1 cellular context compared by ENCODE assay signal in the genomic region with DNA sequence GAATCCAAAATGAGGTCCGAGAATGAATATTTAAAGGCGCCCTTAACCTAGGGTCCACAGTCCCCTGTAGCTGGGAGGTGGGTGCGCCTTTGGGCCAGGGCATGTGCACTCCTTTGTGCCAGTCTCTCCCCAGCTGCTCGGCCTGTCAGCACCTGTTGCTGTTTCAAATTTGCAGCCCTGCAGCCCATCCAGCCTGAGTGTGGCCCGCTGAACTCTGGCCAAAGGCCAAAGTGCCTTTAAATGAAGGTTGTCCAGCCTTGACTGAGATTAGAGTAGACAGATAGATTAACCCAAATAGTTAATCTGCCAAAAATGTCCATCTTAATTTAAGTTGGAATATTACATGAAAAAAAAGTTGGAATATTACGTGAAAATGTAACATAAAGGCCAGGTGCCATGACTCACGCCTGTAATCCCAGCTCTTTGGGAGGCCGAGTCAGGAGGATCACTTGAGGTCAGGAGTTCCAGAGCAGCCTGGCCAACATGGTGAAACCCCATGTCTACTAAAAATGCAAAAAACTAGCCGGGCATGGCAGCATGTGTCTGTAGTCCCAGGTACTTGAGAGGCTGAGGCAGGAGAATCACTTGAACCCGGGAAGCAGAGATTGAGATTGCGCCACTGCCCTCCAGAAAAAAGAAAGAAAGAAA.
TF ChIP-seq lines count a peak whose summit lies in the region.

No MANE protein-coding gene starts in this region.

TF ChIP-seq in HepG2, 621 proteins besides CTCF, POLR2A, EP300 and RAD21 (continued from another document and continues in another):
- TF ChIP-seq, protein P1, sequence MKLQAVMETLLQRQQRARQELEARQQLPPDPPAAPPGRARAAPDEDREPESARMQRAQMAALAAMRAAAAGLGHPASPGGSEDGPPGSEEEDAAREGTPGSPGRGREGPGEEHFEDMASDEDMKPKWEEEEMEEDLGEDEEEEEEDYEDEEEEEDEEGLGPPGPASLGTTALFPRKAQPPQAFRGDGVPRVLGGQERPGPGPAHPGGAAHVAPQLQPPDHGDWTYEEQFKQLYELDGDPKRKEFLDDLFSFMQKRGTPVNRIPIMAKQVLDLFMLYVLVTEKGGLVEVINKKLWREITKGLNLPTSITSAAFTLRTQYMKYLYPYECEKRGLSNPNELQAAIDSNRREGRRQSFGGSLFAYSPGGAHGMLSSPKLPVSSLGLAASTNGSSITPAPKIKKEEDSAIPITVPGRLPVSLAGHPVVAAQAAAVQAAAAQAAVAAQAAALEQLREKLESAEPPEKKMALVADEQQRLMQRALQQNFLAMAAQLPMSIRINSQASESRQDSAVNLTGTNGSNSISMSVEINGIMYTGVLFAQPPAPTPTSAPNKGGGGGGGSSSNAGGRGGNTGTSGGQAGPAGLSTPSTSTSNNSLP (IDR thresholded peaks at IDR 0.05; ENCODE audit: low read depth, low read length), result no peak
- TF ChIP-seq NR3C1 (CRISPR knock-in tag; IDR thresholded peaks at IDR 0.05), result no peak
- no peak for TF ChIP-seq ZNF160 (CRISPR knock-in tag; IDR thresholded peaks at IDR 0.05)
- TF ChIP-seq ZNF382 (CRISPR knock-in tag; IDR thresholded peaks at IDR 0.05; ENCODE audit: borderline replicate concordance), result no peak
- TF ChIP-seq LCORL (IDR thresholded peaks at IDR 0.05), result no peak
- peak; percentile 49; the same call in 1 of the 2 replicates for TF ChIP-seq LCORL (CRISPR knock-in tag; IDR thresholded peaks at IDR 0.05)
- TF ChIP-seq, protein P2, sequence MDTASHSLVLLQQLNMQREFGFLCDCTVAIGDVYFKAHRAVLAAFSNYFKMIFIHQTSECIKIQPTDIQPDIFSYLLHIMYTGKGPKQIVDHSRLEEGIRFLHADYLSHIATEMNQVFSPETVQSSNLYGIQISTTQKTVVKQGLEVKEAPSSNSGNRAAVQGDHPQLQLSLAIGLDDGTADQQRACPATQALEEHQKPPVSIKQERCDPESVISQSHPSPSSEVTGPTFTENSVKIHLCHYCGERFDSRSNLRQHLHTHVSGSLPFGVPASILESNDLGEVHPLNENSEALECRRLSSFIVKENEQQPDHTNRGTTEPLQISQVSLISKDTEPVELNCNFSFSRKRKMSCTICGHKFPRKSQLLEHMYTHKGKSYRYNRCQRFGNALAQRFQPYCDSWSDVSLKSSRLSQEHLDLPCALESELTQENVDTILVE (CRISPR knock-in tag; IDR thresholded peaks at IDR 0.05), result no peak
- 0 out of 2 replicates have a peak, but pooled peaks have one; percentile 49 for TF ChIP-seq ZNF292 (CRISPR knock-in tag; IDR thresholded peaks at IDR 0.05; ENCODE audit: borderline replicate concordance, low read depth)
- no peak for TF ChIP-seq NFIB (CRISPR knock-in tag; IDR thresholded peaks at IDR 0.05; ENCODE audit: borderline replicate concordance)
- TF ChIP-seq ZNF841 (CRISPR knock-in tag; IDR thresholded peaks at IDR 0.05; ENCODE audit: borderline replicate concordance), result no peak
- TF ChIP-seq ESRRA (CRISPR knock-in tag; IDR thresholded peaks at IDR 0.05; ENCODE audit: low read depth), result no peak
- TF ChIP-seq ARID2 (CRISPR knock-in tag; IDR thresholded peaks at IDR 0.05; ENCODE audit: borderline replicate concordance), result no peak
- no peak for TF ChIP-seq BRF2 (CRISPR knock-in tag; IDR thresholded peaks at IDR 0.05)
- TF ChIP-seq SIN3B (IDR thresholded peaks at IDR 0.05; ENCODE audit: low read length), result no peak
- TF ChIP-seq NFKB2 (CRISPR knock-in tag; IDR thresholded peaks at IDR 0.05; ENCODE audit: borderline replicate concordance), result no peak
- TF ChIP-seq NFYB (CRISPR knock-in tag; IDR thresholded peaks at IDR 0.05), result no peak
- TF ChIP-seq NPAS2 (CRISPR knock-in tag; IDR thresholded peaks at IDR 0.05; ENCODE audit: borderline replicate concordance), result no peak
- 0 out of 2 replicates have a peak, but pooled peaks have one; percentile 18 for TF ChIP-seq PHF21A (CRISPR knock-in tag; IDR thresholded peaks at IDR 0.05)
- TF ChIP-seq SKI (IDR thresholded peaks at IDR 0.05; ENCODE audit: partially characterized antibody), result no peak
- TF ChIP-seq, protein P3, sequence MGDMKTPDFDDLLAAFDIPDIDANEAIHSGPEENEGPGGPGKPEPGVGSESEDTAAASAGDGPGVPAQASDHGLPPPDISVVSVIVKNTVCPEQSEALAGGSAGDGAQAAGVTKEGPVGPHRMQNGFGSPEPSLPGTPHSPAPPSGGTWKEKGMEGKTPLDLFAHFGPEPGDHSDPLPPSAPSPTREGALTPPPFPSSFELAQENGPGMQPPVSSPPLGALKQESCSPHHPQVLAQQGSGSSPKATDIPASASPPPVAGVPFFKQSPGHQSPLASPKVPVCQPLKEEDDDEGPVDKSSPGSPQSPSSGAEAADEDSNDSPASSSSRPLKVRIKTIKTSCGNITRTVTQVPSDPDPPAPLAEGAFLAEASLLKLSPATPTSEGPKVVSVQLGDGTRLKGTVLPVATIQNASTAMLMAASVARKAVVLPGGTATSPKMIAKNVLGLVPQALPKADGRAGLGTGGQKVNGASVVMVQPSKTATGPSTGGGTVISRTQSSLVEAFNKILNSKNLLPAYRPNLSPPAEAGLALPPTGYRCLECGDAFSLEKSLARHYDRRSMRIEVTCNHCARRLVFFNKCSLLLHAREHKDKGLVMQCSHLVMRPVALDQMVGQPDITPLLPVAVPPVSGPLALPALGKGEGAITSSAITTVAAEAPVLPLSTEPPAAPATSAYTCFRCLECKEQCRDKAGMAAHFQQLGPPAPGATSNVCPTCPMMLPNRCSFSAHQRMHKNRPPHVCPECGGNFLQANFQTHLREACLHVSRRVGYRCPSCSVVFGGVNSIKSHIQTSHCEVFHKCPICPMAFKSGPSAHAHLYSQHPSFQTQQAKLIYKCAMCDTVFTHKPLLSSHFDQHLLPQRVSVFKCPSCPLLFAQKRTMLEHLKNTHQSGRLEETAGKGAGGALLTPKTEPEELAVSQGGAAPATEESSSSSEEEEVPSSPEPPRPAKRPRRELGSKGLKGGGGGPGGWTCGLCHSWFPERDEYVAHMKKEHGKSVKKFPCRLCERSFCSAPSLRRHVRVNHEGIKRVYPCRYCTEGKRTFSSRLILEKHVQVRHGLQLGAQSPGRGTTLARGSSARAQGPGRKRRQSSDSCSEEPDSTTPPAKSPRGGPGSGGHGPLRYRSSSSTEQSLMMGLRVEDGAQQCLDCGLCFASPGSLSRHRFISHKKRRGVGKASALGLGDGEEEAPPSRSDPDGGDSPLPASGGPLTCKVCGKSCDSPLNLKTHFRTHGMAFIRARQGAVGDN (CRISPR knock-in tag; IDR thresholded peaks at IDR 0.05), result peak; percentile 20; the same call in 1 of the 2 replicates
- TF ChIP-seq TCF12 (IDR thresholded peaks at IDR 0.05), result no peak
- TF ChIP-seq TCF12 (CRISPR knock-in tag; IDR thresholded peaks at IDR 0.05), result no peak
- peak; percentile 49; the same call in 1 of the 2 replicates for TF ChIP-seq ZMYM2 (CRISPR knock-in tag; IDR thresholded peaks at IDR 0.05)
- TF ChIP-seq ZNF260 (CRISPR knock-in tag; IDR thresholded peaks at IDR 0.05; ENCODE audit: borderline replicate concordance, low read depth), result no peak
- TF ChIP-seq ZNF775 (CRISPR knock-in tag; IDR thresholded peaks at IDR 0.05; ENCODE audit: borderline replicate concordance), result no peak
- no peak for TF ChIP-seq RFX1 (IDR thresholded peaks at IDR 0.05)
- no peak for TF ChIP-seq HNRNPL (IDR thresholded peaks at IDR 0.05; ENCODE audit: low read depth, low read length)
- TF ChIP-seq CAMTA2 (CRISPR knock-in tag; IDR thresholded peaks at IDR 0.05; ENCODE audit: borderline replicate concordance), result no peak
- no peak for TF ChIP-seq ZNF446 (CRISPR knock-in tag; IDR thresholded peaks at IDR 0.05)
- TF ChIP-seq ZXDC (CRISPR knock-in tag; IDR thresholded peaks at IDR 0.05), result no peak
- TF ChIP-seq PTBP1 (IDR thresholded peaks at IDR 0.05; ENCODE audit: low read depth, low read length, poor library complexity, severe bottlenecking), result no peak
- TF ChIP-seq, protein P4, sequence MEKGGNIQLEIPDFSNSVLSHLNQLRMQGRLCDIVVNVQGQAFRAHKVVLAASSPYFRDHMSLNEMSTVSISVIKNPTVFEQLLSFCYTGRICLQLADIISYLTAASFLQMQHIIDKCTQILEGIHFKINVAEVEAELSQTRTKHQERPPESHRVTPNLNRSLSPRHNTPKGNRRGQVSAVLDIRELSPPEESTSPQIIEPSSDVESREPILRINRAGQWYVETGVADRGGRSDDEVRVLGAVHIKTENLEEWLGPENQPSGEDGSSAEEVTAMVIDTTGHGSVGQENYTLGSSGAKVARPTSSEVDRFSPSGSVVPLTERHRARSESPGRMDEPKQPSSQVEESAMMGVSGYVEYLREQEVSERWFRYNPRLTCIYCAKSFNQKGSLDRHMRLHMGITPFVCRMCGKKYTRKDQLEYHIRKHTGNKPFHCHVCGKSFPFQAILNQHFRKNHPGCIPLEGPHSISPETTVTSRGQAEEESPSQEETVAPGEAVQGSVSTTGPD (CRISPR knock-in tag; IDR thresholded peaks at IDR 0.05), result no peak
- TF ChIP-seq ZBTB33 (CRISPR knock-in tag; IDR thresholded peaks at IDR 0.05), result no peak
- TF ChIP-seq ELF4 (CRISPR knock-in tag; IDR thresholded peaks at IDR 0.05; ENCODE audit: borderline replicate concordance), result no peak
- no peak for TF ChIP-seq PHF8 (CRISPR knock-in tag; IDR thresholded peaks at IDR 0.05)
- no peak for TF ChIP-seq HIC2 (CRISPR knock-in tag; IDR thresholded peaks at IDR 0.05; ENCODE audit: low read depth)
- TF ChIP-seq SP4 (CRISPR knock-in tag; IDR thresholded peaks at IDR 0.05), result no peak
- no peak for TF ChIP-seq JUN (CRISPR knock-in tag; IDR thresholded peaks at IDR 0.05)
- TF ChIP-seq ZNF329 (CRISPR knock-in tag; IDR thresholded peaks at IDR 0.05; ENCODE audit: low read depth), result no peak
- TF ChIP-seq ZMAT3 (CRISPR knock-in tag; conservative IDR thresholded peaks at IDR 0.05), result no peak
- TF ChIP-seq ZBTB42 (CRISPR knock-in tag; IDR thresholded peaks at IDR 0.05), result no peak
- no peak for TF ChIP-seq PATZ1 (CRISPR knock-in tag; IDR thresholded peaks at IDR 0.05)
- TF ChIP-seq CREB1 (IDR thresholded peaks at IDR 0.05), result 0 out of 2 replicates have a peak, but pooled peaks have one; percentile 6
- TF ChIP-seq CREB1 (CRISPR knock-in tag; IDR thresholded peaks at IDR 0.05), result no peak
- TF ChIP-seq MZF1 (CRISPR knock-in tag; IDR thresholded peaks at IDR 0.05; ENCODE audit: borderline replicate concordance), result no peak
